ENCODE assay signal across 28 cellular contexts in genomic region chr10:85767936-85768335, GRCh38.
"Had no signal": no experiment of that assay in that cellular context is flagged by ENCODE, and none has a peak within 500 bp of the region (broad histone marks: within the 10 kb centered on the region; RNA-seq: fewer than 3 reads in every experiment).

No MANE protein-coding gene starts in this region.

- H3K27me3 Mint-ChIP-seq: stimulated activated memory B cell treated with anti-CD40 and anti-IgM and Interleukin-4, amounts not matched to agents 10 μg/mL and 1 μg/mL and 100 μg/mL, for 72 hours; stimulated activated naive B cell treated with anti-CD40 and anti-IgM and Interleukin-4, amounts not matched to agents 10 μg/mL and 1 μg/mL and 100 μg/mL, for 72 hours; type B pancreatic cell had no signal

- H3K4me3 Mint-ChIP-seq: stimulated activated effector memory CD8-positive, alpha-beta T cell treated with anti-CD3 and anti-CD28 coated beads, Interleukin-12 subunit alpha, Interleukin-12 subunit beta, amount 100 ng/mL, for 72 hours; stimulated activated memory B cell treated with anti-CD40 and anti-IgM and Interleukin-4, amounts not matched to agents 10 μg/mL and 1 μg/mL and 100 μg/mL, for 72 hours; stimulated activated naive B cell treated with anti-CD40 and anti-IgM and Interleukin-4, amounts not matched to agents 10 μg/mL and 1 μg/mL and 100 μg/mL, for 72 hours; stimulated activated naive CD8-positive, alpha-beta T cell treated with anti-CD3 and anti-CD28 coated beads, Interleukin-15, amount 100 ng/mL, for 72 hours; stimulated activated naive CD8-positive, alpha-beta T cell treated with anti-CD3 and anti-CD28 coated beads, Interleukin-15, Interleukin-2, amounts not matched to agents 100 ng/mL and 50 ng/mL, for 24 hours; type B pancreatic cell had no signal

- ATAC-seq: stimulated activated effector memory CD8-positive, alpha-beta T cell treated with anti-CD3 and anti-CD28 coated beads, Interleukin-12 subunit alpha, Interleukin-12 subunit beta, amount 100 ng/mL, for 72 hours; stimulated activated memory B cell treated with anti-CD40 and anti-IgM and Interleukin-4, amounts not matched to agents 10 μg/mL and 1 μg/mL and 100 μg/mL, for 72 hours; stimulated activated naive B cell treated with anti-CD40 and anti-IgM and Interleukin-4, amounts not matched to agents 10 μg/mL and 1 μg/mL and 100 μg/mL, for 72 hours; stimulated activated naive CD8-positive, alpha-beta T cell treated with anti-CD3 and anti-CD28 coated beads, Interleukin-15, amount 100 ng/mL, for 72 hours; stimulated activated naive CD8-positive, alpha-beta T cell treated with anti-CD3 and anti-CD28 coated beads, Interleukin-15, Interleukin-2, amounts not matched to agents 100 U/mL and 50 U/mL, for 24 hours; upper lobe of right lung had no signal

- H3K9me3 ChIP-seq: suprapubic skin, testis, thoracic aorta, thyroid gland, transverse colon, upper lobe of left lung, upper lobe of right lung, uterus, vagina had no signal

- H3K9me3 Mint-ChIP-seq: stimulated activated naive CD8-positive, alpha-beta T cell treated with anti-CD3 and anti-CD28 coated beads, Interleukin-15, amount 100 ng/mL, for 72 hours; stimulated activated naive CD8-positive, alpha-beta T cell treated with anti-CD3 and anti-CD28 coated beads, Interleukin-15, Interleukin-2, amounts not matched to agents 100 ng/mL and 50 ng/mL, for 24 hours had no signal

- H3K4me1 ChIP-seq: stomach, suprapubic skin, testis, thyroid gland, tibial artery, transverse colon, upper lobe of left lung, upper lobe of right lung, uterus, vagina had no signal

- H3K27ac Mint-ChIP-seq: stimulated activated effector memory CD8-positive, alpha-beta T cell treated with anti-CD3 and anti-CD28 coated beads, Interleukin-12 subunit alpha, Interleukin-12 subunit beta, amount 100 ng/mL, for 72 hours; stimulated activated memory B cell treated with anti-CD40 and anti-IgM and Interleukin-4, amounts not matched to agents 10 μg/mL and 1 μg/mL and 100 μg/mL, for 72 hours; stimulated activated naive B cell treated with anti-CD40 and anti-IgM and Interleukin-4, amounts not matched to agents 10 μg/mL and 1 μg/mL and 100 μg/mL, for 72 hours; stimulated activated naive CD8-positive, alpha-beta T cell treated with anti-CD3 and anti-CD28 coated beads, Interleukin-15, amount 100 ng/mL, for 72 hours; stimulated activated naive CD8-positive, alpha-beta T cell treated with anti-CD3 and anti-CD28 coated beads, Interleukin-15, Interleukin-2, amounts not matched to agents 100 ng/mL and 50 ng/mL, for 24 hours; type B pancreatic cell had no signal

- H3K36me3 ChIP-seq: stomach, suprapubic skin, thoracic aorta, thyroid gland, tibial artery, tibial nerve, transverse colon, upper lobe of left lung, upper lobe of right lung, uterus, vagina had no signal

- H3K4me1 Mint-ChIP-seq: stimulated activated effector memory CD8-positive, alpha-beta T cell treated with anti-CD3 and anti-CD28 coated beads, Interleukin-12 subunit alpha, Interleukin-12 subunit beta, amount 100 ng/mL, for 72 hours; stimulated activated memory B cell treated with anti-CD40 and anti-IgM and Interleukin-4, amounts not matched to agents 10 μg/mL and 1 μg/mL and 100 μg/mL, for 72 hours; stimulated activated naive B cell treated with anti-CD40 and anti-IgM and Interleukin-4, amounts not matched to agents 10 μg/mL and 1 μg/mL and 100 μg/mL, for 72 hours; stimulated activated naive CD8-positive, alpha-beta T cell treated with anti-CD3 and anti-CD28 coated beads, Interleukin-15, amount 100 ng/mL, for 72 hours had no signal

- DNase-seq: stimulated activated CD4-positive, alpha-beta T cell treated with anti-CD3 and anti-CD28 coated beads, Interleukin-2, amount 100 ng/mL, for 48 hours; stimulated activated CD4-positive, alpha-beta T cell treated with anti-CD3 and anti-CD28 coated beads, Interleukin-4, amount 100 ng/mL, for 1 hour; stimulated activated CD4-positive, alpha-beta T cell treated with anti-CD3 and anti-CD28 coated beads, Interleukin-4, amount 100 ng/mL, for 24 hours; stimulated activated CD4-positive, alpha-beta T cell treated with anti-CD3 and anti-CD28 coated beads, Interleukin-4, amount 100 ng/mL, for 4 hours; stimulated activated CD8-positive, alpha-beta memory T cell treated with anti-CD3 and anti-CD28 coated beads, Interleukin-4, amount 100 ng/mL, for 48 hours; stimulated activated naive B cell treated with anti-CD40 and anti-IgM and Interleukin-4, amounts not matched to agents 10 μg/mL and 1 μg/mL and 100 μg/mL, for 72 hours; stimulated activated naive CD4-positive, alpha-beta T cell; stimulated activated naive CD4-positive, alpha-beta T cell treated with Interleukin-2 at 50 U/mL for 16 hours; stimulated activated naive CD8-positive, alpha-beta T cell treated with anti-CD3 and anti-CD28 coated beads, Interleukin-15, amount 100 ng/mL, for 72 hours; stimulated activated naive CD8-positive, alpha-beta T cell treated with anti-CD3 and anti-CD28 coated beads, Interleukin-15, Interleukin-2, amounts not matched to agents 100 U/mL and 50 U/mL, for 24 hours; stomach; substantia nigra; testis; thyroid gland; tibial artery; transverse colon; trophoblast cell; upper lobe of left lung; upper lobe of right lung; uterus had no signal

- H3K4me3 ChIP-seq: stomach, suprapubic skin, testis, thoracic aorta, thyroid gland, tibial artery, tibial nerve, transverse colon, upper lobe of left lung, upper lobe of right lung, uterus, vagina had no signal

- H3K27me3 ChIP-seq: stomach, suprapubic skin, testis, thyroid gland, tibial artery, tibial nerve, transverse colon, upper lobe of left lung, upper lobe of right lung, uterus, vagina had no signal

- H3K36me3 Mint-ChIP-seq: stimulated activated effector memory CD8-positive, alpha-beta T cell treated with anti-CD3 and anti-CD28 coated beads, Interleukin-12 subunit alpha, Interleukin-12 subunit beta, amount 100 ng/mL, for 72 hours; stimulated activated memory B cell treated with anti-CD40 and anti-IgM and Interleukin-4, amounts not matched to agents 10 μg/mL and 1 μg/mL and 100 μg/mL, for 72 hours; stimulated activated naive B cell treated with anti-CD40 and anti-IgM and Interleukin-4, amounts not matched to agents 10 μg/mL and 1 μg/mL and 100 μg/mL, for 72 hours; type B pancreatic cell had no signal

- H3K27ac ChIP-seq: stomach, suprapubic skin, testis, thoracic aorta, thyroid gland, tibial artery, tibial nerve, transverse colon, upper lobe of left lung, upper lobe of right lung, uterus, vagina had no signal
